ENCODE assay signal across 19 cellular contexts in genomic region chr21:16304189-16304588, GRCh38.
"Had no signal": no experiment of that assay in that cellular context is flagged by ENCODE, and none has a peak within 500 bp of the region (broad histone marks: within the 10 kb centered on the region; RNA-seq: fewer than 3 reads in every experiment).

No MANE protein-coding gene starts in this region.

- DNase-seq: activated CD4-positive, alpha-beta T cell treated with anti-CD3 and anti-CD28 coated beads for 4 hours; activated CD8-positive, alpha-beta memory T cell treated with anti-CD3 and anti-CD28 coated beads, Interleukin-2, amount 50 U/mL, for 4 hours; activated CD8-positive, alpha-beta T cell treated with anti-CD3 and anti-CD28 coated beads for 36 hours; activated naive CD8-positive, alpha-beta T cell treated with anti-CD3 and anti-CD28 coated beads, Interleukin-2, amount 10 ng/mL, durations not matched to agents 7 days and 5 days; activated T-cell treated with anti-CD3 and anti-CD28 coated beads, Interleukin-2, amount 50 U/mL, for 72 hours; cortex of kidney; effector memory CD4-positive, alpha-beta T cell; glutamatergic neuron; left cardiac atrium; right cardiac atrium; SK-N-SH; spleen; stimulated activated CD4-positive, alpha-beta T cell treated with anti-CD3 and anti-CD28 coated beads, Interleukin-1b, Interleukin-23, amount 100 ng/mL, for 48 hours; stimulated activated naive B cell treated with anti-CD40 and anti-IgM and Interleukin-4, amounts not matched to agents 10 μg/mL and 1 μg/mL and 100 μg/mL, for 72 hours had no signal

- H3K36me3 ChIP-seq: ascending aorta, spleen, thoracic aorta had no signal

- H3K4me2 ChIP-seq: SK-N-SH had no signal

- H3K4me3 Mint-ChIP-seq: activated CD8-positive, alpha-beta T cell treated with anti-CD3 and anti-CD28 coated beads for 36 hours; activated naive CD8-positive, alpha-beta T cell treated with anti-CD3 and anti-CD28 coated beads, Interleukin-2, amount 10 ng/mL, durations not matched to agents 7 days and 5 days; activated T-cell treated with anti-CD3 and anti-CD28 coated beads, Interleukin-2, amount 50 U/mL, for 72 hours; central memory CD8-positive, alpha-beta T cell; stimulated activated naive B cell treated with anti-CD40 and anti-IgM and Interleukin-4, amounts not matched to agents 10 μg/mL and 1 μg/mL and 100 μg/mL, for 72 hours; T-helper 1 cell treated with Interleukin-12 subunit alpha and Interleukin-12 subunit beta and Interleukin-4 antibody, amounts not matched to agents 30 μg/mL and 1 μg/mL, for 36 hours had no signal

- H3K27me3 Mint-ChIP-seq: activated CD8-positive, alpha-beta T cell treated with anti-CD3 and anti-CD28 coated beads for 36 hours; activated naive CD8-positive, alpha-beta T cell treated with anti-CD3 and anti-CD28 coated beads, Interleukin-2, amount 10 ng/mL, durations not matched to agents 7 days and 5 days; central memory CD8-positive, alpha-beta T cell; stimulated activated naive B cell treated with anti-CD40 and anti-IgM and Interleukin-4, amounts not matched to agents 10 μg/mL and 1 μg/mL and 100 μg/mL, for 72 hours had no signal

- ATAC-seq: activated CD8-positive, alpha-beta T cell treated with anti-CD3 and anti-CD28 coated beads for 36 hours; activated T-cell treated with anti-CD3 and anti-CD28 coated beads, Interleukin-2, amount 50 U/mL, for 72 hours; left cardiac atrium; right cardiac atrium; stimulated activated naive B cell treated with anti-CD40 and anti-IgM and Interleukin-4, amounts not matched to agents 10 μg/mL and 1 μg/mL and 100 μg/mL, for 72 hours had no signal

- H3K27ac Mint-ChIP-seq: activated CD8-positive, alpha-beta T cell treated with anti-CD3 and anti-CD28 coated beads for 36 hours; activated naive CD8-positive, alpha-beta T cell treated with anti-CD3 and anti-CD28 coated beads, Interleukin-2, amount 10 ng/mL, durations not matched to agents 7 days and 5 days; activated T-cell treated with anti-CD3 and anti-CD28 coated beads, Interleukin-2, amount 50 U/mL, for 72 hours; stimulated activated naive B cell treated with anti-CD40 and anti-IgM and Interleukin-4, amounts not matched to agents 10 μg/mL and 1 μg/mL and 100 μg/mL, for 72 hours; T-helper 1 cell treated with Interleukin-12 subunit alpha and Interleukin-12 subunit beta and Interleukin-4 antibody, amounts not matched to agents 30 μg/mL and 1 μg/mL, for 36 hours had no signal

- H3K9me3 Mint-ChIP-seq: activated CD8-positive, alpha-beta T cell treated with anti-CD3 and anti-CD28 coated beads for 36 hours; activated naive CD8-positive, alpha-beta T cell treated with anti-CD3 and anti-CD28 coated beads, Interleukin-2, amount 10 ng/mL, durations not matched to agents 7 days and 5 days; activated T-cell treated with anti-CD3 and anti-CD28 coated beads, Interleukin-2, amount 50 U/mL, for 72 hours; central memory CD8-positive, alpha-beta T cell; stimulated activated naive B cell treated with anti-CD40 and anti-IgM and Interleukin-4, amounts not matched to agents 10 μg/mL and 1 μg/mL and 100 μg/mL, for 72 hours; T-helper 1 cell treated with Interleukin-12 subunit alpha and Interleukin-12 subunit beta and Interleukin-4 antibody, amounts not matched to agents 30 μg/mL and 1 μg/mL, for 36 hours had no signal

- H3K27ac ChIP-seq: ascending aorta, parathyroid adenoma, spleen, thoracic aorta had no signal

- H3K9ac ChIP-seq: parathyroid adenoma, SK-N-SH had no signal

- H3K4me1 ChIP-seq: ascending aorta, parathyroid adenoma, spleen had no signal

- H3K79me2 ChIP-seq: parathyroid adenoma had no signal

- H3K9me3 ChIP-seq: ascending aorta, SK-N-SH, spleen, thoracic aorta had no signal

- H3K4me3 ChIP-seq: ascending aorta, spleen, thoracic aorta had no signal

- H3K27me3 ChIP-seq: ascending aorta, spleen had no signal

- H3K36me3 Mint-ChIP-seq: activated naive CD8-positive, alpha-beta T cell treated with anti-CD3 and anti-CD28 coated beads, Interleukin-2, amount 10 ng/mL, durations not matched to agents 7 days and 5 days; stimulated activated naive B cell treated with anti-CD40 and anti-IgM and Interleukin-4, amounts not matched to agents 10 μg/mL and 1 μg/mL and 100 μg/mL, for 72 hours had no signal

- H3K4me1 Mint-ChIP-seq: activated naive CD8-positive, alpha-beta T cell treated with anti-CD3 and anti-CD28 coated beads, Interleukin-2, amount 10 ng/mL, durations not matched to agents 7 days and 5 days; central memory CD8-positive, alpha-beta T cell had no signal
